In the genomic region with DNA sequence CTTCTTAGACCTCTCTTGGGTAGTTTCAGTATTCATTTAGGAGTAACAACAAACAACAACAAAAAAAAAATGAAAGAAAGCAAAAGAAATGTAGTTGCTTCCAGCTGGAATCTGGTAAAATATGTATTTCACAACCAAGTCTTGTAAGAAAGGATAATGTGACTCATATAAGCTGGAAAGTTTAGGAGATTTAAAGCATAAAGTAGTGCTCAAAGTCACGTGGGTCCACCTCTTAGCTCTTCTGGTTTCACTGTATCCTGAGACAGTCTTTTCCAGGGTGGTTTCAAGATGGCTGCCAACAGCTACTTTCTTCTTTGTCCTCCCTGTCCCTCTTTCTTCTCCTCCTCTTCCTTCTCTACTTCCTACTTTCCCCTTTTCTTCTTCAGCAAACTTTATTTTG, we compare ENCODE assay signal across 2 cellular contexts.
A peak's percentile ranks its signal among the peaks of the same experiment; 100 is the strongest.
TF ChIP-seq lines count a peak whose summit lies in the region.

No MANE protein-coding gene starts in this region.

TF ChIP-seq in SK-N-SH, 30 proteins besides CTCF, POLR2A, EP300 and RAD21 (continued from another document):
- TF ChIP-seq, protein P1, sequence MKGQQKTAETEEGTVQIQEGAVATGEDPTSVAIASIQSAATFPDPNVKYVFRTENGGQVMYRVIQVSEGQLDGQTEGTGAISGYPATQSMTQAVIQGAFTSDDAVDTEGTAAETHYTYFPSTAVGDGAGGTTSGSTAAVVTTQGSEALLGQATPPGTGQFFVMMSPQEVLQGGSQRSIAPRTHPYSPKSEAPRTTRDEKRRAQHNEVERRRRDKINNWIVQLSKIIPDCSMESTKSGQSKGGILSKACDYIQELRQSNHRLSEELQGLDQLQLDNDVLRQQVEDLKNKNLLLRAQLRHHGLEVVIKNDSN (IDR thresholded peaks at IDR 0.05; ENCODE audit: borderline replicate concordance, low read depth): 0 out of 2 replicates have a peak, but pooled peaks have one; percentile 24

TF ChIP-seq in SK-N-SH treated with all-trans-retinoic acid at 6 μM for 48 hours, 23 proteins besides CTCF, POLR2A, EP300 and RAD21 (continued from another document):
- TF ChIP-seq, protein P2, sequence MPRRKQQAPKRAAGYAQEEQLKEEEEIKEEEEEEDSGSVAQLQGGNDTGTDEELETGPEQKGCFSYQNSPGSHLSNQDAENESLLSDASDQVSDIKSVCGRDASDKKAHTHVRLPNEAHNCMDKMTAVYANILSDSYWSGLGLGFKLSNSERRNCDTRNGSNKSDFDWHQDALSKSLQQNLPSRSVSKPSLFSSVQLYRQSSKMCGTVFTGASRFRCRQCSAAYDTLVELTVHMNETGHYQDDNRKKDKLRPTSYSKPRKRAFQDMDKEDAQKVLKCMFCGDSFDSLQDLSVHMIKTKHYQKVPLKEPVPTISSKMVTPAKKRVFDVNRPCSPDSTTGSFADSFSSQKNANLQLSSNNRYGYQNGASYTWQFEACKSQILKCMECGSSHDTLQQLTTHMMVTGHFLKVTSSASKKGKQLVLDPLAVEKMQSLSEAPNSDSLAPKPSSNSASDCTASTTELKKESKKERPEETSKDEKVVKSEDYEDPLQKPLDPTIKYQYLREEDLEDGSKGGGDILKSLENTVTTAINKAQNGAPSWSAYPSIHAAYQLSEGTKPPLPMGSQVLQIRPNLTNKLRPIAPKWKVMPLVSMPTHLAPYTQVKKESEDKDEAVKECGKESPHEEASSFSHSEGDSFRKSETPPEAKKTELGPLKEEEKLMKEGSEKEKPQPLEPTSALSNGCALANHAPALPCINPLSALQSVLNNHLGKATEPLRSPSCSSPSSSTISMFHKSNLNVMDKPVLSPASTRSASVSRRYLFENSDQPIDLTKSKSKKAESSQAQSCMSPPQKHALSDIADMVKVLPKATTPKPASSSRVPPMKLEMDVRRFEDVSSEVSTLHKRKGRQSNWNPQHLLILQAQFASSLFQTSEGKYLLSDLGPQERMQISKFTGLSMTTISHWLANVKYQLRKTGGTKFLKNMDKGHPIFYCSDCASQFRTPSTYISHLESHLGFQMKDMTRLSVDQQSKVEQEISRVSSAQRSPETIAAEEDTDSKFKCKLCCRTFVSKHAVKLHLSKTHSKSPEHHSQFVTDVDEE (CRISPR knock-in tag; IDR thresholded peaks at IDR 0.05): no peak
- TF ChIP-seq ESRRG (CRISPR knock-in tag; IDR thresholded peaks at IDR 0.05) (no peak), PPARA (CRISPR knock-in tag; IDR thresholded peaks at IDR 0.05; ENCODE audit: borderline replicate concordance) (no peak), ZNF70 (CRISPR knock-in tag; IDR thresholded peaks at IDR 0.05) (no peak), OSR1 (CRISPR knock-in tag; IDR thresholded peaks at IDR 0.05) (no peak), ZFP3 (CRISPR knock-in tag; IDR thresholded peaks at IDR 0.05) (no peak), CSDC2 (CRISPR knock-in tag; IDR thresholded peaks at IDR 0.05) (no peak), TOX (CRISPR knock-in tag; IDR thresholded peaks at IDR 0.05; ENCODE audit: borderline replicate concordance) (no peak), RARB (CRISPR knock-in tag; IDR thresholded peaks at IDR 0.05) (no peak), GLIS3 (CRISPR knock-in tag; IDR thresholded peaks at IDR 0.05) (no peak), TCF4 (CRISPR knock-in tag; IDR thresholded peaks at IDR 0.05; ENCODE audit: borderline replicate concordance) (no peak), ZNF8 (CRISPR knock-in tag; IDR thresholded peaks at IDR 0.05) (no peak), BACH2 (CRISPR knock-in tag; IDR thresholded peaks at IDR 0.05; ENCODE audit: borderline replicate concordance) (no peak), ZNF565 (CRISPR knock-in tag; conservative IDR thresholded peaks at IDR 0.05; ENCODE audit: low read depth) (no peak), ZFP30 (CRISPR knock-in tag; IDR thresholded peaks at IDR 0.05) (no peak), SNAI2 (CRISPR knock-in tag; IDR thresholded peaks at IDR 0.05) (no peak)
- TF ChIP-seq, protein P3, sequence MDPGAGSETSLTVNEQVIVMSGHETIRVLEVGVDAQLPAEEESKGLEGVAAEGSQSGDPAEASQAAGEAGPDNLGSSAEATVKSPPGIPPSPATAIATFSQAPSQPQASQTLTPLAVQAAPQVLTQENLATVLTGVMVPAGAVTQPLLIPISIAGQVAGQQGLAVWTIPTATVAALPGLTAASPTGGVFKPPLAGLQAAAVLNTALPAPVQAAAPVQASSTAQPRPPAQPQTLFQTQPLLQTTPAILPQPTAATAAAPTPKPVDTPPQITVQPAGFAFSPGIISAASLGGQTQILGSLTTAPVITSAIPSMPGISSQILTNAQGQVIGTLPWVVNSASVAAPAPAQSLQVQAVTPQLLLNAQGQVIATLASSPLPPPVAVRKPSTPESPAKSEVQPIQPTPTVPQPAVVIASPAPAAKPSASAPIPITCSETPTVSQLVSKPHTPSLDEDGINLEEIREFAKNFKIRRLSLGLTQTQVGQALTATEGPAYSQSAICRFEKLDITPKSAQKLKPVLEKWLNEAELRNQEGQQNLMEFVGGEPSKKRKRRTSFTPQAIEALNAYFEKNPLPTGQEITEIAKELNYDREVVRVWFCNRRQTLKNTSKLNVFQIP (CRISPR knock-in tag; IDR thresholded peaks at IDR 0.05; ENCODE audit: borderline replicate concordance, low read depth): no peak
- TF ChIP-seq, protein P4, sequence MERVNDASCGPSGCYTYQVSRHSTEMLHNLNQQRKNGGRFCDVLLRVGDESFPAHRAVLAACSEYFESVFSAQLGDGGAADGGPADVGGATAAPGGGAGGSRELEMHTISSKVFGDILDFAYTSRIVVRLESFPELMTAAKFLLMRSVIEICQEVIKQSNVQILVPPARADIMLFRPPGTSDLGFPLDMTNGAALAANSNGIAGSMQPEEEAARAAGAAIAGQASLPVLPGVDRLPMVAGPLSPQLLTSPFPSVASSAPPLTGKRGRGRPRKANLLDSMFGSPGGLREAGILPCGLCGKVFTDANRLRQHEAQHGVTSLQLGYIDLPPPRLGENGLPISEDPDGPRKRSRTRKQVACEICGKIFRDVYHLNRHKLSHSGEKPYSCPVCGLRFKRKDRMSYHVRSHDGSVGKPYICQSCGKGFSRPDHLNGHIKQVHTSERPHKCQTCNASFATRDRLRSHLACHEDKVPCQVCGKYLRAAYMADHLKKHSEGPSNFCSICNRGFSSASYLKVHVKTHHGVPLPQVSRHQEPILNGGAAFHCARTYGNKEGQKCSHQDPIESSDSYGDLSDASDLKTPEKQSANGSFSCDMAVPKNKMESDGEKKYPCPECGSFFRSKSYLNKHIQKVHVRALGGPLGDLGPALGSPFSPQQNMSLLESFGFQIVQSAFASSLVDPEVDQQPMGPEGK (CRISPR knock-in tag; IDR thresholded peaks at IDR 0.05; ENCODE audit: borderline replicate concordance): no peak
TF ChIP-seq in SK-N-SH treated with all-trans-retinoic acid at 6 μM for 48 hours: peak in this region for 0.
